Comparison of ENCODE assay signal across 15 cellular contexts in the genomic region with DNA sequence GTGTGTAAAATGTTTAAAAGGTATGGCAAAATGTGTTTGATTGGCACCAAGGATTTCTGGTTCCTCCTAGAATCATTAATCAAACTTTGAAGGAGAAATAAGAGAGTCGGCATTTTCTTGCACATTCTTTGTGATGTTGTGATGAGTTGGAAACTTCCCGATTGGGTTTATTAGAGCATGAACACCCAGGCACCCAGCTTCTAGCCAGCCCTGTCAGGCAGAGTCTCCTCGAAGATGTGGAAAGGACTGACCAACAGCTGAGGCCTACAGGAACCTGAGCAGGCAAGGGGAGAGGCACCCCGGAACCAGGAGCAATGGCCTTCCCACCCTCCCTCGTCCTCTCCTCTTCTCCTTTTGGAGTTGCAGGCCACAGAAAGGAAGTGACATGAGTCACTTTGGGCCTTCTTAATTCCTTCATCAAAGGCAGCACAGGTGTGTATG.
DNase-seq lines count a peak whose midpoint lies in the region; ATAC-seq, FAIRE-seq and TF ChIP-seq lines count a peak whose summit lies in the region.
"Had no signal": no experiment of that assay in that cellular context is flagged by ENCODE, and none has a peak within 500 bp of the region (broad histone marks: within the 10 kb centered on the region; RNA-seq: fewer than 3 reads in every experiment).

No MANE protein-coding gene starts in this region.

- BruUV-seq in Panc1 (replicated peaks; lab: Mats Ljungman, UMichigan): no TSS peak

- in situ Hi-C loops in Panc1 (cut with HindIII; ENCODE audit: low pct_unique_long_range_greater_than_20kb, low sequenced_read_pairs): no loop called here

- CTCF ChIA-PET in Panc1 (lab: Charles Lee): no interaction called here

- peak overlapping the region; percentile 89 for H3K4me2 ChIP-seq in BLaER1

- H3K4me3 ChIP-seq in BLaER1 (0 out of 2 replicates have a peak overlapping the region, but pooled peaks have one; percentile 35), Panc1 (ENCODE audit: low read depth in 2 of 2, low read length in 2 of 2) (no peak overlapping the region), psoas muscle (no peak overlapping the region)

- H4K20me1 ChIP-seq in BLaER1: peaks cover 41% of the 10 kb centered on the region

- POLR2A ChIA-PET in Panc1 (lab: Charles Lee): interaction anchor here (0.6 kb wide), 1 partner anchor 8 kb away, joined by 4 read pairs; no protein-coding TSS in a partner anchor

- H3K9me3 ChIP-seq in BLaER1 (no peaks in the 10 kb centered on the region), Panc1 (ENCODE audit: control insufficient read depth, insufficient read depth, low read depth, low read length) (no peaks in the 10 kb centered on the region), psoas muscle (no peaks in the 10 kb centered on the region)

- no peak overlapping the region for H3K27ac ChIP-seq in BLaER1
- peak overlapping the region; percentile 85 for H3K27ac ChIP-seq in Panc1 (ENCODE audit: low read length)
- H3K27ac ChIP-seq in psoas muscle: peak overlapping the region; percentile 2

- H3K36me3 ChIP-seq in BLaER1 (no peaks in the 10 kb centered on the region), Panc1 (ENCODE audit: control insufficient read depth, insufficient read depth, low read length) (no peaks in the 10 kb centered on the region), psoas muscle (ENCODE audit: insufficient read depth in 1 of 2, low read depth in 1 of 2) (no peaks in the 10 kb centered on the region)

- no peak for TF ChIP-seq CTCF in Panc1 (IDR thresholded peaks at IDR 0.05)
- no peak for TF ChIP-seq CTCF in psoas muscle (IDR thresholded peaks at IDR 0.05)

- H3K9ac ChIP-seq in BLaER1: no peak overlapping the region; the same call in 1 of the 2 replicates

- FAIRE-seq in H54 (lab: Jason Lieb, UNC): no peak

- ATAC-seq in Panc1 (no peak), esophagus mucosa (peak; percentile 39), psoas muscle (no peak), GM21423 (IDR thresholded peaks at IDR 0.05; ENCODE audit: unreplicated experiment) (no peak)

- 65 to 69% (median 66%) methylated on average over 5 of the region's 5 CpGs for WGBS in psoas muscle, 3 donors

- peaks cover 22% of the 10 kb centered on the region for H3K27me3 ChIP-seq in BLaER1
- no peaks in the 10 kb centered on the region for H3K27me3 ChIP-seq in Panc1 (ENCODE audit: control insufficient read depth, insufficient read depth, low read length)
- no peaks in the 10 kb centered on the region for H3K27me3 ChIP-seq in psoas muscle (ENCODE audit: insufficient read depth in 3 of 3, low read length in 2 of 3)

- DNase-seq in Panc1 (ENCODE audit: low read depth, low spot score) (no peak), psoas muscle (no peak), NCI-H510A (lab: John Stamatoyannopoulos, UW) (no peak), NCI-H1930 (lab: John Stamatoyannopoulos, UW) (no peak), H54 (ENCODE audit: insufficient read length, low spot score) (no peak)
- DNase-seq: activated CD4-positive, alpha-beta T cell treated with anti-CD3 and anti-CD28 coated beads for 1 hour; activated T-cell treated with anti-CD3 and anti-CD28 coated beads, Interleukin-2, amount 50 U/mL, for 24 hours; effector memory CD4-positive, alpha-beta T cell; left cardiac atrium; MM.1S; NCI-H2171 treated with DMSO at 0.1 percent for 48 hours; trophoblast cell had no signal

- H3K4me1 ChIP-seq in BLaER1 (peaks cover 38% of the 10 kb centered on the region), Panc1 (ENCODE audit: control insufficient read depth, insufficient read depth, low read length) (peaks cover 77% of the 10 kb centered on the region), psoas muscle (peaks cover 29% of the 10 kb centered on the region)

- TF ChIP-seq POLR2A in H54 (IDR thresholded peaks at IDR 0.05; ENCODE audit: low read depth, low read length): no peak

- intact Hi-C loops in Panc1 (cut with micrococcal nuclease; ENCODE audit: unreplicated experiment): no loop called here
- intact Hi-C loops in psoas muscle (cut with DNase I): no loop called here
